Comparison of ENCODE assay signal across 1 cellular context in genomic region chr2:26942543-26943295, GRCh38.
A peak's percentile ranks its signal among the peaks of the same experiment; 100 is the strongest.
TF ChIP-seq lines count a peak whose summit lies in the region.

No MANE protein-coding gene starts in this region.

TF ChIP-seq in HepG2, 621 proteins besides CTCF, POLR2A, EP300 and RAD21 (continued from another document):
- TF ChIP-seq ZNF543 (CRISPR knock-in tag; IDR thresholded peaks at IDR 0.05) (no peak), ZNF34 (CRISPR knock-in tag; IDR thresholded peaks at IDR 0.05; ENCODE audit: borderline replicate concordance) (no peak), SP5 (CRISPR knock-in tag; IDR thresholded peaks at IDR 0.05; ENCODE audit: borderline replicate concordance, low read depth) (no peak), ZNF282 (IDR thresholded peaks at IDR 0.05; ENCODE audit: partially characterized antibody) (no peak), CC2D1A (CRISPR knock-in tag; IDR thresholded peaks at IDR 0.05) (no peak), ZMYM4 (CRISPR knock-in tag; IDR thresholded peaks at IDR 0.05) (0 out of 2 replicates have a peak, but pooled peaks have one; percentile 17), CBFB (CRISPR knock-in tag; IDR thresholded peaks at IDR 0.05) (0 out of 2 replicates have a peak, but pooled peaks have one; percentile 33), ATRX (CRISPR knock-in tag; IDR thresholded peaks at IDR 0.05; ENCODE audit: borderline replicate concordance) (no peak)
